23 cellular contexts compared by ENCODE assay signal in genomic region chr1:54986532-54986931, GRCh38. TPM values are rescaled to one million over a fixed set of nuclear protein-coding genes. Genes with fewer than 3 reads are reported as not detected.
A peak's percentile ranks its signal among the peaks of the same experiment; 100 is the strongest.
DNase-seq lines count a peak whose midpoint lies in the region; ATAC-seq, FAIRE-seq and TF ChIP-seq lines count a peak whose summit lies in the region.
"Had no signal": no experiment of that assay in that cellular context is flagged by ENCODE, and none has a peak within 500 bp of the region (broad histone marks: within the 10 kb centered on the region; RNA-seq: fewer than 3 reads in every experiment).

No MANE protein-coding gene starts in this region.

- H3K4me2 ChIP-seq in HepG2 (ENCODE audit: low read depth, low read length), result no peak overlapping the region
- H3K4me2 ChIP-seq: GM23338 had no signal

- ATAC-seq in HepG2 (no peak), right lobe of liver (no peak)
- ATAC-seq: GM23338, HCT116 had no signal

- peak; percentile 30 for DNase-seq in activated effector memory CD4-positive, alpha-beta T cell treated with anti-CD3 and anti-CD28 coated beads, Interleukin-2, amount 50 U/mL, for 16 hours
- no peak for DNase-seq in activated effector memory CD4-positive, alpha-beta T cell treated with Interleukin-2 at 50 U/mL for 16 hours
- no peak for DNase-seq in HepG2 (ENCODE audit: low spot score)
- DNase-seq in right lobe of liver, result no peak
- DNase-seq in type B pancreatic cell (ENCODE audit: extremely low spot score, unreplicated experiment), result no peak
- DNase-seq in T-helper 2 cell treated with Interferon-gamma antibody and Interleukin-4, amounts not matched to agents 5 μg/mL and 100 μg/mL, for 36 hours (ENCODE audit: low spot score), result no peak
- DNase-seq: 8988T; C1 segment of cervical spinal cord; Calu3; CD4-positive, alpha-beta memory T cell; COR-L47; DMS79 treated with DMSO at 0.1 percent for 48 hours; GF-D8; H9 had no signal

- H3K36me3 ChIP-seq in HepG2 (replicated peaks in 1 of 2; ENCODE audit: control insufficient read depth in 1 of 2, insufficient read depth in 2 of 2, low read length in 2 of 2) (no peaks in the 10 kb centered on the region), right lobe of liver (no peaks in the 10 kb centered on the region)

- H3K27ac Mint-ChIP-seq in type B pancreatic cell, result peak overlapping the region; percentile 54
- H3K27ac Mint-ChIP-seq in T-helper 2 cell treated with Interferon-gamma antibody and Interleukin-4, amounts not matched to agents 5 μg/mL and 100 μg/mL, for 36 hours, result no peak overlapping the region
- H3K27ac Mint-ChIP-seq: GM23338 had no signal

- H3K9me3 ChIP-seq in HepG2 (ENCODE audit: low read length), result no peaks in the 10 kb centered on the region
- H3K9me3 ChIP-seq in right lobe of liver, result no peaks in the 10 kb centered on the region

- no peaks in the 10 kb centered on the region for H3K79me2 ChIP-seq in HepG2 (ENCODE audit: insufficient read depth, low read length)

- no peak overlapping the region for H2AFZ ChIP-seq in HepG2 (ENCODE audit: low read length)
- H2AFZ ChIP-seq: GM23338 had no signal

- H4K20me1 ChIP-seq in HepG2 (ENCODE audit: insufficient read depth, low read length), result no peaks in the 10 kb centered on the region

- no peak overlapping the region for H3K4me3 Mint-ChIP-seq in type B pancreatic cell
- H3K4me3 Mint-ChIP-seq in T-helper 2 cell treated with Interferon-gamma antibody and Interleukin-4, amounts not matched to agents 5 μg/mL and 100 μg/mL, for 36 hours, result no peak overlapping the region
- H3K4me3 Mint-ChIP-seq: CD4-positive, alpha-beta memory T cell; GM23338; H9 had no signal

- H3K4me3 ChIP-seq in HepG2 (replicated peaks in 1 of 3; ENCODE audit: insufficient read depth in 1 of 3, low read depth in 2 of 3, low read length in 3 of 3) (no peak overlapping the region), right lobe of liver (no peak overlapping the region)
- H3K4me3 ChIP-seq: GM23338 had no signal

- H3K4me1 Mint-ChIP-seq in type B pancreatic cell (ENCODE audit: unreplicated experiment), result peaks cover 6% of the 10 kb centered on the region
- no peaks in the 10 kb centered on the region for H3K4me1 Mint-ChIP-seq in T-helper 2 cell treated with Interferon-gamma antibody and Interleukin-4, amounts not matched to agents 5 μg/mL and 100 μg/mL, for 36 hours (ENCODE audit: low read depth)
- H3K4me1 Mint-ChIP-seq: CD4-positive, alpha-beta memory T cell had no signal

- intact Hi-C loops in HepG2 (cut with micrococcal nuclease; ENCODE audit: unreplicated experiment), result no loop called here
- intact Hi-C loops in right lobe of liver (cut with DNase I), result no loop called here

- H3K27ac ChIP-seq in HepG2 (ENCODE audit: extremely low read length, insufficient read depth, low read length), result no peak overlapping the region
- H3K27ac ChIP-seq in right lobe of liver, result no peak overlapping the region

- H3K27me3 ChIP-seq in HepG2 (ENCODE audit: control insufficient read depth in 1 of 2, insufficient read depth in 2 of 2, low read length in 2 of 2), result peaks cover 2 to 30% of the 10 kb centered on the region in 2 experiments; a peak in 3 of 5 replicates
- no peaks in the 10 kb centered on the region for H3K27me3 ChIP-seq in right lobe of liver

- in situ Hi-C loops in HepG2 (cut with HindIII; ENCODE audit: extremely low pct_ligation_motif_present, low pct_unique_long_range_greater_than_20kb), result no loop called here

- CTCF ChIA-PET in HepG2 (lab: Yijun Ruan, JAX; ENCODE audit: low intra/inter-chr PET ratio, low total read pairs), result no interaction called here

- TF ChIP-seq RAD21 in HepG2 (CRISPR knock-in tag; IDR thresholded peaks at IDR 0.05), result no peak

- POLR2A ChIA-PET in HepG2 (lab: Yijun Ruan, JAX), result no interaction called here

- H3K9me3 Mint-ChIP-seq in type B pancreatic cell, result no peaks in the 10 kb centered on the region
- no peaks in the 10 kb centered on the region for H3K9me3 Mint-ChIP-seq in T-helper 2 cell treated with Interferon-gamma antibody and Interleukin-4, amounts not matched to agents 5 μg/mL and 100 μg/mL, for 36 hours
- H3K9me3 Mint-ChIP-seq: CD4-positive, alpha-beta memory T cell; GM23338; H9 had no signal

- no peaks in the 10 kb centered on the region for H3K36me3 Mint-ChIP-seq in type B pancreatic cell
- H3K36me3 Mint-ChIP-seq in T-helper 2 cell treated with Interferon-gamma antibody and Interleukin-4, amounts not matched to agents 5 μg/mL and 100 μg/mL, for 36 hours (ENCODE audit: low read depth), result no peaks in the 10 kb centered on the region
- H3K36me3 Mint-ChIP-seq: CD4-positive, alpha-beta memory T cell had no signal

- BruUV-seq in HepG2 (replicated peaks; lab: Mats Ljungman, UMichigan), result no TSS peak

- H3K4me1 ChIP-seq in HepG2 (ENCODE audit: insufficient read depth, low read length) (peaks cover 8% of the 10 kb centered on the region), right lobe of liver (no peaks in the 10 kb centered on the region)

- 38% methylated on average over 3 of the region's 3 CpGs for WGBS in HepG2 (ENCODE audit: low lambda C conversion rate)
- 90% methylated on average over 2 of the region's 3 CpGs for WGBS in right lobe of liver (ENCODE audit: insufficient coverage, low coverage, low lambda C conversion rate, missing lambda C conversion rate)

- H3K9ac ChIP-seq in HepG2 (ENCODE audit: insufficient read depth, low read depth, low read length), result no peak overlapping the region

- no peak for FAIRE-seq in HepG2 (lab: Jason Lieb, UNC)
- FAIRE-seq: GM12891, GM18507 had no signal

- TF ChIP-seq EP300 in HepG2 (IDR thresholded peaks at IDR 0.05; ENCODE audit: low read depth in 2 of 2, low read length in 2 of 2) (no peak), HepG2 (CRISPR knock-in tag; IDR thresholded peaks at IDR 0.05; ENCODE audit: borderline replicate concordance) (no peak)

- H3K27me3 Mint-ChIP-seq in type B pancreatic cell, result peaks cover 16% of the 10 kb centered on the region
- peaks cover 15% of the 10 kb centered on the region for H3K27me3 Mint-ChIP-seq in T-helper 2 cell treated with Interferon-gamma antibody and Interleukin-4, amounts not matched to agents 5 μg/mL and 100 μg/mL, for 36 hours (ENCODE audit: low read depth)

- no peak for TF ChIP-seq POLR2A in HepG2 (IDR thresholded peaks at IDR 0.05; ENCODE audit: insufficient read depth in 1 of 2, low read depth in 2 of 2, low read length in 2 of 2)
- TF ChIP-seq POLR2A in right lobe of liver (IDR thresholded peaks at IDR 0.05), result no peak

- TF ChIP-seq CTCF in HepG2 (CRISPR knock-in tag; IDR thresholded peaks at IDR 0.05) (no peak), right lobe of liver (IDR thresholded peaks at IDR 0.05) (no peak), type B pancreatic cell (conservative IDR thresholded peaks at IDR 0.05) (no peak)

RNA-seq across cellular contexts. Expression of gene TMEM61, which starts 6.1 kb away (rescaled TPM):
- not detected in 2 replicates for total RNA-seq in HepG2 (2016; rRNA removed; fragmentation: Illumina TruSeq; extraction: Trizol)
- total RNA-seq in HepG2 (2016; cell fraction: cytosol; rRNA removed; fragmentation: Illumina TruSeq; extraction: Trizol; ENCODE audit: low read depth), result not detected in 2 replicates
- not detected in 2 replicates for total RNA-seq in HepG2 (2016; cell fraction: insoluble cytoplasmic fraction; rRNA removed; fragmentation: Illumina TruSeq; extraction: Trizol)
- total RNA-seq in HepG2 (2016; cell fraction: membrane; rRNA removed; fragmentation: Illumina TruSeq; extraction: Trizol), result not detected in 2 replicates
- not detected in 2 replicates for total RNA-seq in HepG2 (2016; cell fraction: nucleus; rRNA removed; fragmentation: Illumina TruSeq; extraction: Trizol)
- not detected in 2 replicates for polyA plus RNA-seq in HepG2 (2011; rRNA removed)
- 0.04 TPM in 1 of 2 replicates, not detected in the other for polyA plus RNA-seq in HepG2 (2011; cell fraction: cytosol; rRNA removed)
- not detected in 2 replicates for polyA plus RNA-seq in HepG2 (2011; cell fraction: nucleus; rRNA removed)
- not detected in 2 replicates for polyA plus RNA-seq in HepG2 (2012)
- not detected in 2 replicates for polyA plus RNA-seq in HepG2 (2016; cell fraction: cytosol; fragmentation: Illumina TruSeq; extraction: Trizol; ENCODE audit: low read depth)
- polyA plus RNA-seq in HepG2 (2016; cell fraction: insoluble cytoplasmic fraction; fragmentation: Illumina TruSeq; extraction: Trizol; ENCODE audit: low read depth), result not detected in 2 replicates
- polyA plus RNA-seq in HepG2 (2016; cell fraction: membrane; fragmentation: Illumina TruSeq; extraction: Trizol; ENCODE audit: low read depth), result not detected in 2 replicates
- not detected in 2 replicates for polyA plus RNA-seq in HepG2 (2016; cell fraction: nucleus; fragmentation: Illumina TruSeq; extraction: Trizol; ENCODE audit: insufficient read depth, low read depth)
- not detected in 2 replicates for polyA minus RNA-seq in HepG2 (2011; rRNA and poly(A)+ RNA removed; ENCODE audit: low replicate concordance)
- not detected in 2 replicates for polyA minus RNA-seq in HepG2 (2011; cell fraction: cytosol; rRNA and poly(A)+ RNA removed)
- polyA minus RNA-seq in HepG2 (2011; cell fraction: nucleus; rRNA and poly(A)+ RNA removed), result not detected in 2 replicates
- total RNA-seq in right lobe of liver, result under 1 TPM in 2 of 6 experiments, not detected in 4; 0.20 to 0.31 TPM
- 2.9 and 3.8 TPM in 2 replicates for total RNA-seq in type B pancreatic cell (ENCODE audit: low replicate concordance)
- total RNA-seq: A673; CD4-positive, alpha-beta memory T cell; Daoy; G401 had no signal
- polyA plus RNA-seq: BJ; CD4-positive, alpha-beta memory T cell had no signal

RNA-seq across cellular contexts. Expression of gene BSND, which starts 12.2 kb away (rescaled TPM):
- total RNA-seq in HepG2 (2016; rRNA removed; fragmentation: Illumina TruSeq; extraction: Trizol), result not detected in 2 replicates
- total RNA-seq in HepG2 (2016; cell fraction: cytosol; rRNA removed; fragmentation: Illumina TruSeq; extraction: Trizol; ENCODE audit: low read depth), result not detected in 2 replicates
- not detected in 2 replicates for total RNA-seq in HepG2 (2016; cell fraction: insoluble cytoplasmic fraction; rRNA removed; fragmentation: Illumina TruSeq; extraction: Trizol)
- not detected in 2 replicates for total RNA-seq in HepG2 (2016; cell fraction: membrane; rRNA removed; fragmentation: Illumina TruSeq; extraction: Trizol)
- total RNA-seq in HepG2 (2016; cell fraction: nucleus; rRNA removed; fragmentation: Illumina TruSeq; extraction: Trizol), result not detected in 2 replicates
- 0.01 TPM in 1 of 2 replicates, not detected in the other for polyA plus RNA-seq in HepG2 (2011; rRNA removed)
- polyA plus RNA-seq in HepG2 (2011; cell fraction: cytosol; rRNA removed), result 0.03 TPM in 1 of 2 replicates, not detected in the other
- polyA plus RNA-seq in HepG2 (2011; cell fraction: nucleus; rRNA removed), result not detected in 2 replicates
- polyA plus RNA-seq in HepG2 (2012), result not detected in 2 replicates
- polyA plus RNA-seq in HepG2 (2016; cell fraction: cytosol; fragmentation: Illumina TruSeq; extraction: Trizol; ENCODE audit: low read depth), result not detected in 2 replicates
- not detected in 2 replicates for polyA plus RNA-seq in HepG2 (2016; cell fraction: insoluble cytoplasmic fraction; fragmentation: Illumina TruSeq; extraction: Trizol; ENCODE audit: low read depth)
- not detected in 2 replicates for polyA plus RNA-seq in HepG2 (2016; cell fraction: membrane; fragmentation: Illumina TruSeq; extraction: Trizol; ENCODE audit: low read depth)
- polyA plus RNA-seq in HepG2 (2016; cell fraction: nucleus; fragmentation: Illumina TruSeq; extraction: Trizol; ENCODE audit: insufficient read depth, low read depth), result not detected in 2 replicates
- polyA minus RNA-seq in HepG2 (2011; rRNA and poly(A)+ RNA removed; ENCODE audit: low replicate concordance), result not detected in 2 replicates
- polyA minus RNA-seq in HepG2 (2011; cell fraction: cytosol; rRNA and poly(A)+ RNA removed), result not detected in 2 replicates
- polyA minus RNA-seq in HepG2 (2011; cell fraction: nucleus; rRNA and poly(A)+ RNA removed), result not detected in 2 replicates
- not detected for total RNA-seq in right lobe of liver
- total RNA-seq in type B pancreatic cell (ENCODE audit: low replicate concordance), result 0.05 TPM in 1 of 2 replicates, not detected in the other
- total RNA-seq: A673; Calu3; CD4-positive, alpha-beta memory T cell; Daoy; G401; H4 had no signal
- polyA plus RNA-seq: BJ; CD4-positive, alpha-beta memory T cell had no signal

RNA-seq across cellular contexts. Expression of gene PCSK9, which starts 52.8 kb away (rescaled TPM):
- total RNA-seq in HepG2 (2016; rRNA removed; fragmentation: Illumina TruSeq; extraction: Trizol) (31.2 and 80.5 TPM in 2 replicates), right lobe of liver (10 to 100 TPM; 16.4 to 41.4 (median 31.3) TPM), type B pancreatic cell (ENCODE audit: low replicate concordance) (9.5 and 15.3 TPM in 2 replicates)
- 3.3 and 3.9 TPM in 2 replicates for total RNA-seq in HepG2 (2016; cell fraction: cytosol; rRNA removed; fragmentation: Illumina TruSeq; extraction: Trizol; ENCODE audit: low read depth)
- total RNA-seq in HepG2 (2016; cell fraction: insoluble cytoplasmic fraction; rRNA removed; fragmentation: Illumina TruSeq; extraction: Trizol), result 27.3 and 85.1 TPM in 2 replicates
- 12.6 and 13.1 TPM in 2 replicates for total RNA-seq in HepG2 (2016; cell fraction: membrane; rRNA removed; fragmentation: Illumina TruSeq; extraction: Trizol)
- total RNA-seq in HepG2 (2016; cell fraction: nucleus; rRNA removed; fragmentation: Illumina TruSeq; extraction: Trizol), result 73.8 and 95.4 TPM in 2 replicates
- polyA plus RNA-seq in HepG2 (2011; rRNA removed), result 33.3 and 80.9 TPM in 2 replicates
- 36.4 and 38.7 TPM in 2 replicates for polyA plus RNA-seq in HepG2 (2011; cell fraction: cytosol; rRNA removed)
- 62.0 and 98.2 TPM in 2 replicates for polyA plus RNA-seq in HepG2 (2011; cell fraction: nucleus; rRNA removed)
- polyA plus RNA-seq in HepG2 (2012), result 77.5 and 98.1 TPM in 2 replicates
- polyA plus RNA-seq in HepG2 (2016; cell fraction: cytosol; fragmentation: Illumina TruSeq; extraction: Trizol; ENCODE audit: low read depth), result 3.3 and 3.7 TPM in 2 replicates
- polyA plus RNA-seq in HepG2 (2016; cell fraction: insoluble cytoplasmic fraction; fragmentation: Illumina TruSeq; extraction: Trizol; ENCODE audit: low read depth), result 24.9 and 30.2 TPM in 2 replicates
- polyA plus RNA-seq in HepG2 (2016; cell fraction: membrane; fragmentation: Illumina TruSeq; extraction: Trizol; ENCODE audit: low read depth), result 6.3 and 7.0 TPM in 2 replicates
- 132 and 143 TPM in 2 replicates for polyA plus RNA-seq in HepG2 (2016; cell fraction: nucleus; fragmentation: Illumina TruSeq; extraction: Trizol; ENCODE audit: insufficient read depth, low read depth)
- 63.1 and 66.1 TPM in 2 replicates for polyA minus RNA-seq in HepG2 (2011; rRNA and poly(A)+ RNA removed; ENCODE audit: low replicate concordance)
- polyA minus RNA-seq in HepG2 (2011; cell fraction: cytosol; rRNA and poly(A)+ RNA removed), result 26.8 and 38.6 TPM in 2 replicates
- polyA minus RNA-seq in HepG2 (2011; cell fraction: nucleus; rRNA and poly(A)+ RNA removed), result 15.3 and 25.5 TPM in 2 replicates
- total RNA-seq: CD4-positive, alpha-beta memory T cell; G401 had no signal
- polyA plus RNA-seq: CD4-positive, alpha-beta memory T cell had no signal
